Comparison of ENCODE assay signal across 1 cellular context in the genomic region with DNA sequence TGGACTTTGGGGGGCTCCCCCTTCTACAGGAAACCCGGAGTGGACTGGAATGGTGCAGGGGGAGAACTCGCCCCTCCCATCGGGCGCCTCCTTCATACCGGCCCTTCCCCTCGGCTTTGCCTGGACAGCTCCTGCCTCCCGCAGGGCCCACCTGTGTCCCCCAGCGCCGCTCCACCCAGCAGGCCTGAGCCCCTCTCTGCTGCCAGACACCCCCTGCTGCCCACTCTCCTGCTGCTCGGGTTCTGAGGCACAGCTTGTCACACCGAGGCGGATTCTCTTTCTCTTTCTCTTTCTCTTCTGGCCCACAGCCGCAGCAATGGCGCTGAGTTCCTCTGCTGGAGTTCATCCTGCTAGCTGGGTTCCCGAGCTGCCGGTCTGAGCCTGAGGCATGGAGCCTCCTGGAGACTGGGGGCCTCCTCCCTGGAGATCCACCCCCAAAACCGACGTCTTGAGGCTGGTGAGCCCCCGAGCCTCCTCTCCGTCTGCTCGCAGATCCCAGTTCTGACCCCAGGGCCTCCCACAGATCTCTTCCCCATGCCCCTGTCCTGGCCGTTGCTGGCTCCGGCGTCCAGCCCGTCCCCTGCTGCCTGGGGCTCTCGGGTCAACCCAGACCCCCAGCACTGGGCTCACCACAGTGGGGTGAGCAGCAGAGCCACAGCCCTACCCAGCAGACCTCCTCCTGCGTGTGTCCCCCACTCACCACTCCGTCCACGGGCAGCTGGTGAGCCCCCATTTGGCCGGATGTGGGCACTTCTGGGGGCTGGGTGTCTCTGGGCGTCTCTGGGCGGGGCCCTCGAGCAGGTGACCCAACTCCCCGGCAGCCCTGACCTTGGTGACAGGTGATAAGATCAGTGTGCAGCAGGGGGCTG.
TF ChIP-seq lines count a peak whose summit lies in the region.

A gene (plus strand): TSS at position 95 of the 869 bp plus-strand sequence. CDS start 294 bp downstream, at position 389.

TF ChIP-seq in K562, 482 proteins besides CTCF, POLR2A, EP300 and RAD21 (continued from another document and continues in another):
- TF ChIP-seq, protein P1, sequence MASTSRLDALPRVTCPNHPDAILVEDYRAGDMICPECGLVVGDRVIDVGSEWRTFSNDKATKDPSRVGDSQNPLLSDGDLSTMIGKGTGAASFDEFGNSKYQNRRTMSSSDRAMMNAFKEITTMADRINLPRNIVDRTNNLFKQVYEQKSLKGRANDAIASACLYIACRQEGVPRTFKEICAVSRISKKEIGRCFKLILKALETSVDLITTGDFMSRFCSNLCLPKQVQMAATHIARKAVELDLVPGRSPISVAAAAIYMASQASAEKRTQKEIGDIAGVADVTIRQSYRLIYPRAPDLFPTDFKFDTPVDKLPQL (IDR thresholded peaks at IDR 0.05; ENCODE audit: extremely low read depth, insufficient read length): no peak
- TF ChIP-seq MCM7 (IDR thresholded peaks at IDR 0.05) (no peak), ZNF76 (CRISPR knock-in tag; IDR thresholded peaks at IDR 0.05; ENCODE audit: borderline replicate concordance) (0 out of 2 replicates have a peak, but pooled peaks have one; percentile 51), NFRKB (IDR thresholded peaks at IDR 0.05; ENCODE audit: low read depth) (peak; percentile 88), ZNF24 (IDR thresholded peaks at IDR 0.05) (no peak), PTRF (tag; IDR thresholded peaks at IDR 0.05) (no peak), SP1 (CRISPR knock-in tag; IDR thresholded peaks at IDR 0.05) (peak; percentile 37; the same call in 1 of the 2 replicates), ZFX (CRISPR knock-in tag; IDR thresholded peaks at IDR 0.05) (peak; percentile 77), KLF1 (tag; IDR thresholded peaks at IDR 0.05) (no peak), CBX3 (IDR thresholded peaks at IDR 0.05; ENCODE audit: borderline replicate concordance in 1 of 2, low read length in 2 of 2) (no peak), MAZ (CRISPR knock-in tag; conservative IDR thresholded peaks at IDR 0.05 in 1 of 2, IDR thresholded peaks at IDR 0.05 in 1 of 2) (peak in 1 of 2 experiments; percentile 62; a peak in 1 of 4 replicates), NFATC3 (IDR thresholded peaks at IDR 0.05) (no peak), CBX1 (IDR thresholded peaks at IDR 0.05; ENCODE audit: low read depth) (0 out of 2 replicates have a peak, but pooled peaks have one; percentile 24), ZFP1 (CRISPR knock-in tag; IDR thresholded peaks at IDR 0.05) (no peak), YY1 (IDR thresholded peaks at IDR 0.05; ENCODE audit: borderline replicate concordance in 1 of 3, control insufficient read depth in 1 of 3, extremely low read depth in 1 of 3, insufficient read depth in 3 of 3, insufficient read length in 1 of 3, insufficient replicate concordance in 2 of 3, low read depth in 1 of 3, low read length in 2 of 3) (peak; percentile 26 to 84 (median 68)), HDAC8 (tag; IDR thresholded peaks at IDR 0.05) (no peak), ELF1 (tag; IDR thresholded peaks at IDR 0.05) (no peak), XRCC3 (IDR thresholded peaks at IDR 0.05) (no peak), ZSCAN32 (CRISPR knock-in tag; IDR thresholded peaks at IDR 0.05) (no peak), MTA3 (IDR thresholded peaks at IDR 0.05; ENCODE audit: borderline replicate concordance) (no peak), PHF8 (IDR thresholded peaks at IDR 0.05; ENCODE audit: borderline replicate concordance, low read length) (peak; percentile 57; the same call in 1 of the 2 replicates), TGIF2 (CRISPR knock-in tag; IDR thresholded peaks at IDR 0.05) (no peak), RFX1 (IDR thresholded peaks at IDR 0.05) (no peak), ZBED1 (IDR thresholded peaks at IDR 0.05) (no peak), IRF2 (CRISPR knock-in tag; IDR thresholded peaks at IDR 0.05) (no peak), ZNF780A (CRISPR knock-in tag; IDR thresholded peaks at IDR 0.05) (no peak), KAT7 (CRISPR knock-in tag; IDR thresholded peaks at IDR 0.05; ENCODE audit: borderline replicate concordance) (0 out of 2 replicates have a peak, but pooled peaks have one; percentile 40), ZNF589 (CRISPR knock-in tag; IDR thresholded peaks at IDR 0.05; ENCODE audit: low read depth) (no peak), TAF7 (tag; IDR thresholded peaks at IDR 0.05) (peak; percentile 57), JUNB (CRISPR knock-in tag; conservative IDR thresholded peaks at IDR 0.05) (no peak), ETS2 (tag; IDR thresholded peaks at IDR 0.05; ENCODE audit: borderline replicate concordance, poor library complexity, severe bottlenecking) (no peak), RBFOX2 (IDR thresholded peaks at IDR 0.05; ENCODE audit: low read depth, low read length) (peak; percentile 42; the same call in 1 of the 2 replicates)
- TF ChIP-seq, protein P2, sequence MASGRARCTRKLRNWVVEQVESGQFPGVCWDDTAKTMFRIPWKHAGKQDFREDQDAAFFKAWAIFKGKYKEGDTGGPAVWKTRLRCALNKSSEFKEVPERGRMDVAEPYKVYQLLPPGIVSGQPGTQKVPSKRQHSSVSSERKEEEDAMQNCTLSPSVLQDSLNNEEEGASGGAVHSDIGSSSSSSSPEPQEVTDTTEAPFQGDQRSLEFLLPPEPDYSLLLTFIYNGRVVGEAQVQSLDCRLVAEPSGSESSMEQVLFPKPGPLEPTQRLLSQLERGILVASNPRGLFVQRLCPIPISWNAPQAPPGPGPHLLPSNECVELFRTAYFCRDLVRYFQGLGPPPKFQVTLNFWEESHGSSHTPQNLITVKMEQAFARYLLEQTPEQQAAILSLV (tag; IDR thresholded peaks at IDR 0.05): no peak
- TF ChIP-seq, protein P3, sequence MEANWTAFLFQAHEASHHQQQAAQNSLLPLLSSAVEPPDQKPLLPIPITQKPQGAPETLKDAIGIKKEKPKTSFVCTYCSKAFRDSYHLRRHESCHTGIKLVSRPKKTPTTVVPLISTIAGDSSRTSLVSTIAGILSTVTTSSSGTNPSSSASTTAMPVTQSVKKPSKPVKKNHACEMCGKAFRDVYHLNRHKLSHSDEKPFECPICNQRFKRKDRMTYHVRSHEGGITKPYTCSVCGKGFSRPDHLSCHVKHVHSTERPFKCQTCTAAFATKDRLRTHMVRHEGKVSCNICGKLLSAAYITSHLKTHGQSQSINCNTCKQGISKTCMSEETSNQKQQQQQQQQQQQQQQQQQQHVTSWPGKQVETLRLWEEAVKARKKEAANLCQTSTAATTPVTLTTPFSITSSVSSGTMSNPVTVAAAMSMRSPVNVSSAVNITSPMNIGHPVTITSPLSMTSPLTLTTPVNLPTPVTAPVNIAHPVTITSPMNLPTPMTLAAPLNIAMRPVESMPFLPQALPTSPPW (CRISPR knock-in tag; IDR thresholded peaks at IDR 0.05): peak; percentile 40
- TF ChIP-seq, protein P4, sequence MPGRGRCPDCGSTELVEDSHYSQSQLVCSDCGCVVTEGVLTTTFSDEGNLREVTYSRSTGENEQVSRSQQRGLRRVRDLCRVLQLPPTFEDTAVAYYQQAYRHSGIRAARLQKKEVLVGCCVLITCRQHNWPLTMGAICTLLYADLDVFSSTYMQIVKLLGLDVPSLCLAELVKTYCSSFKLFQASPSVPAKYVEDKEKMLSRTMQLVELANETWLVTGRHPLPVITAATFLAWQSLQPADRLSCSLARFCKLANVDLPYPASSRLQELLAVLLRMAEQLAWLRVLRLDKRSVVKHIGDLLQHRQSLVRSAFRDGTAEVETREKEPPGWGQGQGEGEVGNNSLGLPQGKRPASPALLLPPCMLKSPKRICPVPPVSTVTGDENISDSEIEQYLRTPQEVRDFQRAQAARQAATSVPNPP (IDR thresholded peaks at IDR 0.05; ENCODE audit: borderline replicate concordance, insufficient read depth, insufficient read length): no peak
- TF ChIP-seq, protein P5, sequence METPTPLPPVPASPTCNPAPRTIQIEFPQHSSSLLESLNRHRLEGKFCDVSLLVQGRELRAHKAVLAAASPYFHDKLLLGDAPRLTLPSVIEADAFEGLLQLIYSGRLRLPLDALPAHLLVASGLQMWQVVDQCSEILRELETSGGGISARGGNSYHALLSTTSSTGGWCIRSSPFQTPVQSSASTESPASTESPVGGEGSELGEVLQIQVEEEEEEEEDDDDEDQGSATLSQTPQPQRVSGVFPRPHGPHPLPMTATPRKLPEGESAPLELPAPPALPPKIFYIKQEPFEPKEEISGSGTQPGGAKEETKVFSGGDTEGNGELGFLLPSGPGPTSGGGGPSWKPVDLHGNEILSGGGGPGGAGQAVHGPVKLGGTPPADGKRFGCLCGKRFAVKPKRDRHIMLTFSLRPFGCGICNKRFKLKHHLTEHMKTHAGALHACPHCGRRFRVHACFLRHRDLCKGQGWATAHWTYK (CRISPR knock-in tag; IDR thresholded peaks at IDR 0.05): no peak
- TF ChIP-seq, protein P6, sequence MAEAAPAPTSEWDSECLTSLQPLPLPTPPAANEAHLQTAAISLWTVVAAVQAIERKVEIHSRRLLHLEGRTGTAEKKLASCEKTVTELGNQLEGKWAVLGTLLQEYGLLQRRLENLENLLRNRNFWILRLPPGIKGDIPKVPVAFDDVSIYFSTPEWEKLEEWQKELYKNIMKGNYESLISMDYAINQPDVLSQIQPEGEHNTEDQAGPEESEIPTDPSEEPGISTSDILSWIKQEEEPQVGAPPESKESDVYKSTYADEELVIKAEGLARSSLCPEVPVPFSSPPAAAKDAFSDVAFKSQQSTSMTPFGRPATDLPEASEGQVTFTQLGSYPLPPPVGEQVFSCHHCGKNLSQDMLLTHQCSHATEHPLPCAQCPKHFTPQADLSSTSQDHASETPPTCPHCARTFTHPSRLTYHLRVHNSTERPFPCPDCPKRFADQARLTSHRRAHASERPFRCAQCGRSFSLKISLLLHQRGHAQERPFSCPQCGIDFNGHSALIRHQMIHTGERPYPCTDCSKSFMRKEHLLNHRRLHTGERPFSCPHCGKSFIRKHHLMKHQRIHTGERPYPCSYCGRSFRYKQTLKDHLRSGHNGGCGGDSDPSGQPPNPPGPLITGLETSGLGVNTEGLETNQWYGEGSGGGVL (CRISPR knock-in tag; IDR thresholded peaks at IDR 0.05): no peak
- TF ChIP-seq, protein P7, sequence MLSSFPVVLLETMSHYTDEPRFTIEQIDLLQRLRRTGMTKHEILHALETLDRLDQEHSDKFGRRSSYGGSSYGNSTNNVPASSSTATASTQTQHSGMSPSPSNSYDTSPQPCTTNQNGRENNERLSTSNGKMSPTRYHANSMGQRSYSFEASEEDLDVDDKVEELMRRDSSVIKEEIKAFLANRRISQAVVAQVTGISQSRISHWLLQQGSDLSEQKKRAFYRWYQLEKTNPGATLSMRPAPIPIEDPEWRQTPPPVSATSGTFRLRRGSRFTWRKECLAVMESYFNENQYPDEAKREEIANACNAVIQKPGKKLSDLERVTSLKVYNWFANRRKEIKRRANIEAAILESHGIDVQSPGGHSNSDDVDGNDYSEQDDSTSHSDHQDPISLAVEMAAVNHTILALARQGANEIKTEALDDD (IDR thresholded peaks at IDR 0.05): no peak
- TF ChIP-seq, protein P8, sequence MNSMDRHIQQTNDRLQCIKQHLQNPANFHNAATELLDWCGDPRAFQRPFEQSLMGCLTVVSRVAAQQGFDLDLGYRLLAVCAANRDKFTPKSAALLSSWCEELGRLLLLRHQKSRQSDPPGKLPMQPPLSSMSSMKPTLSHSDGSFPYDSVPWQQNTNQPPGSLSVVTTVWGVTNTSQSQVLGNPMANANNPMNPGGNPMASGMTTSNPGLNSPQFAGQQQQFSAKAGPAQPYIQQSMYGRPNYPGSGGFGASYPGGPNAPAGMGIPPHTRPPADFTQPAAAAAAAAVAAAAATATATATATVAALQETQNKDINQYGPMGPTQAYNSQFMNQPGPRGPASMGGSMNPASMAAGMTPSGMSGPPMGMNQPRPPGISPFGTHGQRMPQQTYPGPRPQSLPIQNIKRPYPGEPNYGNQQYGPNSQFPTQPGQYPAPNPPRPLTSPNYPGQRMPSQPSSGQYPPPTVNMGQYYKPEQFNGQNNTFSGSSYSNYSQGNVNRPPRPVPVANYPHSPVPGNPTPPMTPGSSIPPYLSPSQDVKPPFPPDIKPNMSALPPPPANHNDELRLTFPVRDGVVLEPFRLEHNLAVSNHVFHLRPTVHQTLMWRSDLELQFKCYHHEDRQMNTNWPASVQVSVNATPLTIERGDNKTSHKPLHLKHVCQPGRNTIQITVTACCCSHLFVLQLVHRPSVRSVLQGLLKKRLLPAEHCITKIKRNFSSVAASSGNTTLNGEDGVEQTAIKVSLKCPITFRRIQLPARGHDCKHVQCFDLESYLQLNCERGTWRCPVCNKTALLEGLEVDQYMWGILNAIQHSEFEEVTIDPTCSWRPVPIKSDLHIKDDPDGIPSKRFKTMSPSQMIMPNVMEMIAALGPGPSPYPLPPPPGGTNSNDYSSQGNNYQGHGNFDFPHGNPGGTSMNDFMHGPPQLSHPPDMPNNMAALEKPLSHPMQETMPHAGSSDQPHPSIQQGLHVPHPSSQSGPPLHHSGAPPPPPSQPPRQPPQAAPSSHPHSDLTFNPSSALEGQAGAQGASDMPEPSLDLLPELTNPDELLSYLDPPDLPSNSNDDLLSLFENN (IDR thresholded peaks at IDR 0.05; ENCODE audit: low read depth in 2 of 2, low read length in 2 of 2): no peak
- TF ChIP-seq, protein P9, sequence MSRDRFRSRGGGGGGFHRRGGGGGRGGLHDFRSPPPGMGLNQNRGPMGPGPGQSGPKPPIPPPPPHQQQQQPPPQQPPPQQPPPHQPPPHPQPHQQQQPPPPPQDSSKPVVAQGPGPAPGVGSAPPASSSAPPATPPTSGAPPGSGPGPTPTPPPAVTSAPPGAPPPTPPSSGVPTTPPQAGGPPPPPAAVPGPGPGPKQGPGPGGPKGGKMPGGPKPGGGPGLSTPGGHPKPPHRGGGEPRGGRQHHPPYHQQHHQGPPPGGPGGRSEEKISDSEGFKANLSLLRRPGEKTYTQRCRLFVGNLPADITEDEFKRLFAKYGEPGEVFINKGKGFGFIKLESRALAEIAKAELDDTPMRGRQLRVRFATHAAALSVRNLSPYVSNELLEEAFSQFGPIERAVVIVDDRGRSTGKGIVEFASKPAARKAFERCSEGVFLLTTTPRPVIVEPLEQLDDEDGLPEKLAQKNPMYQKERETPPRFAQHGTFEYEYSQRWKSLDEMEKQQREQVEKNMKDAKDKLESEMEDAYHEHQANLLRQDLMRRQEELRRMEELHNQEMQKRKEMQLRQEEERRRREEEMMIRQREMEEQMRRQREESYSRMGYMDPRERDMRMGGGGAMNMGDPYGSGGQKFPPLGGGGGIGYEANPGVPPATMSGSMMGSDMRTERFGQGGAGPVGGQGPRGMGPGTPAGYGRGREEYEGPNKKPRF (IDR thresholded peaks at IDR 0.05; ENCODE audit: low read depth, low read length): no peak
- TF ChIP-seq, protein P10, sequence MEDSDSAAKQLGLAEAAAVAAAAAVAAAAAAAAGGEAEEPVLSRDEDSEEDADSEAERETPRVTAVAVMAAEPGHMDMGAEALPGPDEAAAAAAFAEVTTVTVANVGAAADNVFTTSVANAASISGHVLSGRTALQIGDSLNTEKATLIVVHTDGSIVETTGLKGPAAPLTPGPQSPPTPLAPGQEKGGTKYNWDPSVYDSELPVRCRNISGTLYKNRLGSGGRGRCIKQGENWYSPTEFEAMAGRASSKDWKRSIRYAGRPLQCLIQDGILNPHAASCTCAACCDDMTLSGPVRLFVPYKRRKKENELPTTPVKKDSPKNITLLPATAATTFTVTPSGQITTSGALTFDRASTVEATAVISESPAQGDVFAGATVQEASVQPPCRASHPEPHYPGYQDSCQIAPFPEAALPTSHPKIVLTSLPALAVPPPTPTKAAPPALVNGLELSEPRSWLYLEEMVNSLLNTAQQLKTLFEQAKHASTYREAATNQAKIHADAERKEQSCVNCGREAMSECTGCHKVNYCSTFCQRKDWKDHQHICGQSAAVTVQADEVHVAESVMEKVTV (CRISPR knock-in tag; IDR thresholded peaks at IDR 0.05): no peak
- TF ChIP-seq, protein P11, sequence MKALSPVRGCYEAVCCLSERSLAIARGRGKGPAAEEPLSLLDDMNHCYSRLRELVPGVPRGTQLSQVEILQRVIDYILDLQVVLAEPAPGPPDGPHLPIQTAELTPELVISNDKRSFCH (CRISPR knock-in tag; IDR thresholded peaks at IDR 0.05): no peak
- TF ChIP-seq, protein P11 (tag; IDR thresholded peaks at IDR 0.05): peak; percentile 41; the same call in 1 of the 2 replicates
